ENCODE assay signal across 21 cellular contexts in genomic region chr18:26901020-26901419, GRCh38. TPM values are rescaled to one million over a fixed set of nuclear protein-coding genes. Genes with fewer than 3 reads are reported as not detected.
"Had no signal": no experiment of that assay in that cellular context is flagged by ENCODE, and none has a peak within 500 bp of the region (broad histone marks: within the 10 kb centered on the region; RNA-seq: fewer than 3 reads in every experiment).

No MANE protein-coding gene starts in this region.

- DNase-seq: activated CD4-positive, alpha-beta memory T cell treated with anti-CD3 and anti-CD28 coated beads, Interleukin-2, amount 10 ng/mL, durations not matched to agents 7 days and 5 days; activated CD4-positive, alpha-beta T cell treated with anti-CD3 and anti-CD28 coated beads, Interleukin-2, amount 10 ng/mL, durations not matched to agents 24 days and 14 days; activated CD8-positive, alpha-beta memory T cell treated with anti-CD3 and anti-CD28 coated beads, Interleukin-2, amount 10 ng/mL, durations not matched to agents 7 days and 5 days; activated effector memory CD4-positive, alpha-beta T cell treated with anti-CD3 and anti-CD28 coated beads, Interleukin-2, amount 50 U/mL, for 16 hours; activated naive CD4-positive, alpha-beta T cell treated with anti-CD3 and anti-CD28 coated beads, Interleukin-2, amount 10 ng/mL, durations not matched to agents 7 days and 5 days; activated T-cell treated with anti-CD3 and anti-CD28 coated beads for 4 hours; amygdala; colonic mucosa; gastrocnemius medialis; hypothalamus; left colon; natural killer cell; ovary; psoas muscle; right cardiac atrium; stimulated activated CD4-positive, alpha-beta T cell treated with anti-CD3 and anti-CD28 coated beads, Interleukin-4, amount 100 ng/mL, for 24 hours; stimulated activated naive CD8-positive, alpha-beta T cell treated with anti-CD3 and anti-CD28 coated beads, Interleukin-15, Interleukin-2, amounts not matched to agents 100 U/mL and 50 U/mL, for 24 hours; thyroid gland had no signal

- ATAC-seq: activated CD4-positive, CD25-positive, alpha-beta regulatory T cell treated with anti-CD3 and anti-CD28 coated beads, Interleukin-2, amount 50 U/mL, for 24 hours; activated CD8-positive, alpha-beta memory T cell treated with anti-CD3 and anti-CD28 coated beads, Interleukin-2, amount 10 ng/mL, durations not matched to agents 7 days and 5 days; gastrocnemius medialis; left colon; natural killer cell; psoas muscle; right cardiac atrium; stimulated activated naive CD8-positive, alpha-beta T cell treated with anti-CD3 and anti-CD28 coated beads, Interleukin-15, Interleukin-2, amounts not matched to agents 100 U/mL and 50 U/mL, for 24 hours had no signal

RNA-seq across cellular contexts. Expression of gene AQP4, which starts 35.5 kb away (rescaled TPM):
- total RNA-seq: activated CD4-positive, alpha-beta memory T cell treated with anti-CD3 and anti-CD28 coated beads, Interleukin-2, amount 10 ng/mL, durations not matched to agents 7 days and 5 days; activated CD4-positive, alpha-beta T cell treated with anti-CD3 and anti-CD28 coated beads, Interleukin-2, amount 10 ng/mL, durations not matched to agents 24 days and 14 days; activated CD8-positive, alpha-beta memory T cell treated with anti-CD3 and anti-CD28 coated beads, Interleukin-2, amount 10 ng/mL, durations not matched to agents 7 days and 5 days; lung microvascular endothelial cell; natural killer cell; T-helper 2 cell treated with Interferon-gamma antibody and Interleukin-4, amounts not matched to agents 100 ng/mL and 5 ng/mL, for 36 hours had no signal
